Comparison of ENCODE assay signal across 1 cellular context in the genomic region with DNA sequence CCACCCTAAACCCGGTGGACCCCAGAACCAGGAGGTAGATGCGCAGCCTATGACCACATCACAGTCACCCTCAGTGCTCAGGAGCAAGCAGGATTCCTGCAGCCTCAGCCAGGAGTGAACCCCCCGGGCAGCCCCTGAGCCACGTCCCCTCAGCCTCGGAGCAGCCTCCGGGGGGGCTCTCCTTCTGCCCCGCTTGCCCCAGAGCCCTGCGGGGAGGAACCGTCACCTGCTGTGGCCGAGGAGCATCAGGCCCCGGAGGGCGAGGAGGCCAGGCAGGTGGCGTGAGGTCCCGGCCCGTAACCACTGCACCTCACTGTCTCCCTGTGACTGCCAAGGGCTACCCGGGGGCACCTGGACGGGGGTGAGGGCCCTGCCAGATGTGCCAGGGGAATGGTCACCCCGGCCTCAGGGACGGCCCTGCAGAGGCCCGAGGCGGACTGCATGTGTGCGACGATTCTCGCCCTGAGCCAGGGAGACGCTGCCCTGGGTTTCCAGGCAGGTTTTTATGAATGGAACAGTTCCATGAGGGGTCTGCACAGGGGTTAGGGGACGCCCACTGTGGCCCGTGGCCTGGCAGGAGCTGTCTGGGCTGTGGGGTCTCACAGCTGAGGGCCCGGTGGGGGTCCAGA.
TF ChIP-seq lines count a peak whose summit lies in the region.

No MANE protein-coding gene starts in this region.

TF ChIP-seq in H1, 55 proteins besides CTCF, POLR2A, EP300 and RAD21:
- TF ChIP-seq CTBP2 (IDR thresholded peaks at IDR 0.05; ENCODE audit: borderline replicate concordance, insufficient read depth, insufficient read length, low read length) (no peak), GTF2F1 (IDR thresholded peaks at IDR 0.05; ENCODE audit: borderline replicate concordance, low read depth, low read length) (no peak), SIX5 (IDR thresholded peaks at IDR 0.05; ENCODE audit: low read depth, low read length) (no peak), TBP (IDR thresholded peaks at IDR 0.05; ENCODE audit: low read depth, low read length) (no peak), TAF1 (IDR thresholded peaks at IDR 0.05; ENCODE audit: low read depth, low read length) (no peak), ASH2L (IDR thresholded peaks at IDR 0.05; ENCODE audit: low read length) (no peak)
